In genomic region chr1:16013220-16013907, GRCh38 we compare ENCODE assay signal across 1 cellular context.
A peak's percentile ranks its signal among the peaks of the same experiment; 100 is the strongest.
TF ChIP-seq lines count a peak whose summit lies in the region.

No MANE protein-coding gene starts in this region.

TF ChIP-seq in K562, 482 proteins besides CTCF, POLR2A, EP300 and RAD21 (continued from another document):
- TF ChIP-seq HNRNPK (IDR thresholded peaks at IDR 0.05; ENCODE audit: low read depth, low read length, poor library complexity, severe bottlenecking) (no peak), ESRRA (IDR thresholded peaks at IDR 0.05; ENCODE audit: borderline replicate concordance, low read depth) (peak; percentile 95; the same call in 1 of the 2 replicates), JUN (IDR thresholded peaks at IDR 0.05; ENCODE audit: borderline replicate concordance, low read depth, low read length) (peak; percentile 93), JUN (CRISPR knock-in tag; IDR thresholded peaks at IDR 0.05; ENCODE audit: borderline replicate concordance) (peak; percentile 92), ZFP36 (IDR thresholded peaks at IDR 0.05; ENCODE audit: low read depth, low read length, partially characterized antibody) (peak; percentile 96), DDX20 (tag; IDR thresholded peaks at IDR 0.05; ENCODE audit: low read depth) (no peak), HLTF (IDR thresholded peaks at IDR 0.05) (no peak), SIX5 (IDR thresholded peaks at IDR 0.05; ENCODE audit: borderline replicate concordance in 1 of 2, insufficient read depth in 1 of 2, low read depth in 1 of 2, low read length in 2 of 2) (no peak), RBM25 (IDR thresholded peaks at IDR 0.05; ENCODE audit: low read depth, low read length, severe bottlenecking) (peak; percentile 88), HDAC1 (IDR thresholded peaks at IDR 0.05) (peak; percentile 41 to 49; a peak in 1 of 4 replicates), MLLT1 (IDR thresholded peaks at IDR 0.05) (peak in 1 of 2 experiments; percentile 78; a peak in 2 of 4 replicates), NBN (IDR thresholded peaks at IDR 0.05; ENCODE audit: low read depth) (no peak), KLF6 (CRISPR knock-in tag; IDR thresholded peaks at IDR 0.05; ENCODE audit: borderline replicate concordance) (0 out of 2 replicates have a peak, but pooled peaks have one; percentile 31), EGR1 (conservative IDR thresholded peaks at IDR 0.05) (peak; percentile 62), KDM1A (IDR thresholded peaks at IDR 0.05) (peak; percentile 68 to 90), STAG1 (CRISPR knock-in tag; IDR thresholded peaks at IDR 0.05; ENCODE audit: borderline replicate concordance) (no peak), CC2D1A (IDR thresholded peaks at IDR 0.05) (peak; percentile 40; the same call in 1 of the 2 replicates), ZHX1 (conservative IDR thresholded peaks at IDR 0.05; ENCODE audit: low read length) (no peak), DNMT1 (IDR thresholded peaks at IDR 0.05) (no peak), JUNB (CRISPR knock-in tag; conservative IDR thresholded peaks at IDR 0.05) (peak; percentile 87), ZNF280A (IDR thresholded peaks at IDR 0.05; ENCODE audit: low read depth, partially characterized antibody) (no peak), ADNP (tag; IDR thresholded peaks at IDR 0.05) (peak; percentile 89), PATZ1 (CRISPR knock-in tag; IDR thresholded peaks at IDR 0.05; ENCODE audit: borderline replicate concordance) (no peak), MXI1 (IDR thresholded peaks at IDR 0.05; ENCODE audit: low read depth, low read length) (no peak), SMARCE1 (IDR thresholded peaks at IDR 0.05) (peak; percentile 91), GTF2E2 (tag; IDR thresholded peaks at IDR 0.05) (0 out of 2 replicates have a peak, but pooled peaks have one; percentile 8), CREB5 (CRISPR knock-in tag; IDR thresholded peaks at IDR 0.05) (no peak), PCBP1 (IDR thresholded peaks at IDR 0.05; ENCODE audit: low read depth, low read length, poor library complexity, severe bottlenecking) (peak; percentile 67), ZNF740 (CRISPR knock-in tag; IDR thresholded peaks at IDR 0.05) (peak; percentile 83), ZNF740 (tag; IDR thresholded peaks at IDR 0.05) (peak in 1 of 2 experiments; percentile 86; a peak in 2 of 4 replicates), ATF7 (IDR thresholded peaks at IDR 0.05) (peak; percentile 76; the same call in 1 of the 2 replicates), DPF2 (IDR thresholded peaks at IDR 0.05) (peak; percentile 82), LEF1 (IDR thresholded peaks at IDR 0.05) (0 out of 2 replicates have a peak, but pooled peaks have one; percentile 25), DIDO1 (tag; IDR thresholded peaks at IDR 0.05; ENCODE audit: low read depth) (no peak), JUND (IDR thresholded peaks at IDR 0.05; ENCODE audit: borderline replicate concordance, low read depth, low read length) (peak; percentile 97), JUND (tag; IDR thresholded peaks at IDR 0.05; ENCODE audit: borderline replicate concordance, low read depth, low read length) (peak; percentile 96; the same call in 2 of the 3 replicates), CEBPZ (IDR thresholded peaks at IDR 0.05; ENCODE audit: borderline replicate concordance, low read depth, low read length) (no peak), YY1 (IDR thresholded peaks at IDR 0.05; ENCODE audit: borderline replicate concordance in 1 of 3, control insufficient read depth in 1 of 3, extremely low read depth in 1 of 3, insufficient read depth in 3 of 3, insufficient read length in 1 of 3, insufficient replicate concordance in 2 of 3, low read depth in 1 of 3, low read length in 2 of 3) (peak in 1 of 3 experiments; percentile 9), NEUROD1 (IDR thresholded peaks at IDR 0.05; ENCODE audit: borderline replicate concordance, low read depth, low read length, partially characterized antibody) (no peak), SRSF1 (IDR thresholded peaks at IDR 0.05; ENCODE audit: low read depth, low read length) (no peak), TEAD1 (CRISPR knock-in tag; IDR thresholded peaks at IDR 0.05) (peak; percentile 49 to 86; a peak in 3 of 4 replicates), ARID2 (IDR thresholded peaks at IDR 0.05) (no peak), NR2C2 (CRISPR knock-in tag; IDR thresholded peaks at IDR 0.05) (no peak), NR2C2 (tag; IDR thresholded peaks at IDR 0.05) (peak; percentile 61; the same call in 1 of the 2 replicates), CBX1 (IDR thresholded peaks at IDR 0.05; ENCODE audit: low read depth) (0 out of 2 replicates have a peak, but pooled peaks have one; percentile 52), NFIC (IDR thresholded peaks at IDR 0.05) (0 out of 2 replicates have a peak, but pooled peaks have one; percentile 2), POLR2B (IDR thresholded peaks at IDR 0.05; ENCODE audit: low read depth, partially characterized antibody) (peak; percentile 34), FUS (optimal IDR thresholded peaks at IDR 0.05; ENCODE audit: low read depth, low read length) (no peak), RUNX1 (IDR thresholded peaks at IDR 0.05; ENCODE audit: low read depth) (0 out of 2 replicates have a peak, but pooled peaks have one; percentile 1), ZBTB7A (IDR thresholded peaks at IDR 0.05; ENCODE audit: borderline replicate concordance, control insufficient read depth, low read depth, low read length) (peak; percentile 98), ZNF449 (CRISPR knock-in tag; IDR thresholded peaks at IDR 0.05) (no peak)
